Comparison of ENCODE assay signal across 8 cellular contexts in genomic region chr19:1018932-1019615, GRCh38. TPM values are rescaled to one million over a fixed set of nuclear protein-coding genes. Genes with fewer than 3 reads are reported as not detected.
DNase-seq lines count a peak whose midpoint lies in the region; ATAC-seq and TF ChIP-seq lines count a peak whose summit lies in the region.

No MANE protein-coding gene starts in this region.

- H3K4me3 ChIP-seq in breast epithelium (peak overlapping the region; percentile 92 to 97 (median 93)), muscle layer of colon (ENCODE audit: low read depth in 1 of 2, low read length in 2 of 2) (peak overlapping the region; percentile 59 to 81)

- H3K27me3 ChIP-seq in breast epithelium, result no peaks in the 10 kb centered on the region
- H3K27me3 ChIP-seq in muscle layer of colon (ENCODE audit: control insufficient read depth in 1 of 2, insufficient read depth in 2 of 2, low read length in 2 of 2), result no peaks in the 10 kb centered on the region

- no peaks in the 10 kb centered on the region; the same call in none of the 2 replicates for H3K27me3 Mint-ChIP-seq in HFFc6 (ENCODE audit: insufficient read depth)

- ATAC-seq in GM19328 (IDR thresholded peaks at IDR 0.05; ENCODE audit: unreplicated experiment), result no peak

- H3K27ac Mint-ChIP-seq in HFFc6, result peak overlapping the region; percentile 73

- peak overlapping the region; percentile 93 for H3K4me3 Mint-ChIP-seq in HFFc6

- peak overlapping the region; percentile 78 for H3K27ac ChIP-seq in 22Rv1
- no peak overlapping the region for H3K27ac ChIP-seq in breast epithelium
- peak overlapping the region; percentile 19 for H3K27ac ChIP-seq in muscle layer of colon (ENCODE audit: low read depth, low read length)

- intact Hi-C loops in breast epithelium (cut with DNase I; ENCODE audit: low total_unique reads), result loop anchor here (10.0 kb wide), 1 partner anchor 206 kb away; no protein-coding TSS in a partner anchor

- TF ChIP-seq CTCF in 22Rv1 (IDR thresholded peaks at IDR 0.05), result no peak
- no peak for TF ChIP-seq CTCF in HFFc6 (IDR thresholded peaks at IDR 0.05)
- TF ChIP-seq CTCF in breast epithelium (IDR thresholded peaks at IDR 0.05), result no peak

- H3K4me1 Mint-ChIP-seq in HFFc6 (ENCODE audit: low read depth), result peaks cover 31% of the 10 kb centered on the region

- TF ChIP-seq POLR2A in breast epithelium (IDR thresholded peaks at IDR 0.05), result no peak

- peaks cover 4% of the 10 kb centered on the region; the same call in 1 of the 2 replicates for H3K9me3 Mint-ChIP-seq in HFFc6

- H3K9me3 ChIP-seq in breast epithelium, result no peaks in the 10 kb centered on the region
- no peaks in the 10 kb centered on the region for H3K9me3 ChIP-seq in muscle layer of colon (ENCODE audit: low read length)

- H3K4me1 ChIP-seq in breast epithelium (peaks cover 16 to 46% of the 10 kb centered on the region in 2 donors), muscle layer of colon (ENCODE audit: insufficient read depth, low read length) (peaks cover 43% of the 10 kb centered on the region)

- peak overlapping the region; percentile 75 for H3K9ac ChIP-seq in muscle layer of colon (ENCODE audit: low read length)

- H3K36me3 Mint-ChIP-seq in HFFc6 (ENCODE audit: low read depth), result no peaks in the 10 kb centered on the region

- no peak for DNase-seq in HFFc6
- no peak for DNase-seq in breast epithelium (ENCODE audit: low spot score in 2 of 2)
- DNase-seq in NCI-H69 (lab: John Stamatoyannopoulos, UW), result no peak
- no peak for DNase-seq in stimulated activated CD4-positive, alpha-beta T cell treated with anti-CD3 and anti-CD28 coated beads, Interleukin-2, amount 100 ng/mL, for 48 hours
- DNase-seq in cerebellum (ENCODE audit: low spot score), result no peak

- H3K36me3 ChIP-seq in breast epithelium, result no peaks in the 10 kb centered on the region
- no peaks in the 10 kb centered on the region for H3K36me3 ChIP-seq in muscle layer of colon (ENCODE audit: insufficient read depth, low read length)

RNA-seq across cellular contexts. Expression of gene TMEM259, which starts 1.8 kb away (rescaled TPM):
- total RNA-seq in HFFc6 (2021; fragmentation: NEBNext Ultra II Directional; extraction: Animal tissue kit (Norgen Biotek cat#: 25700)), result 100 to 1,000 TPM; 127 to 164 (median 149) TPM
- total RNA-seq in breast epithelium (100 to 1,000 TPM; 112 to 156 (median 153) TPM), cerebellum (37.5 TPM)

RNA-seq across cellular contexts. Expression of gene RNU6-2, which starts 2.2 kb away (rescaled TPM):
- not detected for total RNA-seq in HFFc6 (2021; fragmentation: NEBNext Ultra II Directional; extraction: Animal tissue kit (Norgen Biotek cat#: 25700))
- total RNA-seq in breast epithelium, result not detected
- total RNA-seq in cerebellum, result not detected

RNA-seq across cellular contexts. Expression of gene CNN2, which starts 7.3 kb away (rescaled TPM):
- total RNA-seq in HFFc6 (2021; fragmentation: NEBNext Ultra II Directional; extraction: Animal tissue kit (Norgen Biotek cat#: 25700)), result 100 to 1,000 TPM; 483 to 579 (median 507) TPM
- 10 to 100 TPM; 70.4 to 74.1 (median 70.7) TPM for total RNA-seq in breast epithelium
- total RNA-seq in cerebellum, result 12.2 TPM

RNA-seq across cellular contexts. Expression of gene GRIN3B, which starts 18.9 kb away (rescaled TPM):
- under 1 TPM; 0.34 to 0.66 (median 0.41) TPM for total RNA-seq in HFFc6 (2021; fragmentation: NEBNext Ultra II Directional; extraction: Animal tissue kit (Norgen Biotek cat#: 25700))
- total RNA-seq in breast epithelium (1 to 10 TPM in 1 of 3 donors, not detected in 2; 2.6 TPM), cerebellum (not detected)

RNA-seq across cellular contexts. Expression of gene ABCA7, which starts 20.8 kb away (rescaled TPM):
- 1 to 10 TPM; 4.6 to 8.1 (median 6.6) TPM for total RNA-seq in HFFc6 (2021; fragmentation: NEBNext Ultra II Directional; extraction: Animal tissue kit (Norgen Biotek cat#: 25700))
- total RNA-seq in breast epithelium (10 to 100 TPM in 2 of 3 donors, 1 to 10 TPM in 1; 8.0 to 31.8 (median 26.5) TPM), cerebellum (10.3 TPM)

Comparison
In these comparisons a context has a peak if more than half of its experiments do, and no peak if none do; other contexts are left out.
1. H3K27ac ChIP-seq: peak in 22Rv1 (single experiment) and muscle layer of colon (single experiment); none in breast epithelium (0 of 2).
2. RNA of gene CNN2, which starts 7.3 kb away (total RNA-seq): 483 to 579 TPM in HFFc6; 70.4 to 74.1 TPM in breast epithelium and 12.2 TPM in cerebellum (single experiment); every median in the first group is over 4 times any median in the second.